ENCODE assay signal across 18 cellular contexts in the genomic region with DNA sequence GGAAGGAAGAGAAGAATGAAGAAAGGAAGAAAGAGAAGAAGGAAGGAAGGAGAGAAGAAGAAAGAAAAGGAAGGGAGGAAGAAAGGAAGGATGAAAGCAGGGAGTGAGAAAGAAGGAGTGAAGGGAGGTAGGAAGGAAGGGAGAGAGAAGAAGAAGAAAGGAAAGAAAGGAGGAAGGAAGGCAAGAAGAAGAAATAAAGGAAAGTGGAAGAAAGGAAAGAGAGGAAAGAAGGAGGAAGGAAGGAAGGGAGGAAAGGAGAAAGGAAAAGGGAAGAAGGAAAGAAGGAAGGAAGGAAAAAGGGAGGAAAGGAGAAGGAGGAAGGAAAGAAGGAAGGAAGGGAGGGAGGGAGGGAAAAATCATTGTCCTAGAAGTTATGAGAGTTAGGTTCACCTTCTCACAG.
"Had no signal": no experiment of that assay in that cellular context is flagged by ENCODE, and none has a peak within 500 bp of the region (broad histone marks: within the 10 kb centered on the region; RNA-seq: fewer than 3 reads in every experiment).

No MANE protein-coding gene starts in this region.

- DNase-seq: KBM-7, NCI-H1092, NCI-H1105 treated with DMSO at 0.1 percent for 48 hours, NCI-H1417 treated with DMSO at 0.1 percent for 48 hours, NCI-H1694 treated with DMSO at 0.1 percent for 48 hours, NCI-H1930, NCI-H2081 treated with DMSO at 0.1 percent for 48 hours, NCI-H2171, NCI-H226, NCI-H446, NCI-H510A, NCI-H524 treated with DMSO at 0.1 percent for 48 hours, NCI-H69, NCI-H774, SHP77 had no signal

- H3K27ac ChIP-seq: RWPE1 had no signal

- ATAC-seq: Panc1, SK-N-SH treated with all-trans-retinoic acid at 6 μM for 48 hours had no signal
